Comparison of ENCODE assay signal across 1 cellular context in the genomic region with DNA sequence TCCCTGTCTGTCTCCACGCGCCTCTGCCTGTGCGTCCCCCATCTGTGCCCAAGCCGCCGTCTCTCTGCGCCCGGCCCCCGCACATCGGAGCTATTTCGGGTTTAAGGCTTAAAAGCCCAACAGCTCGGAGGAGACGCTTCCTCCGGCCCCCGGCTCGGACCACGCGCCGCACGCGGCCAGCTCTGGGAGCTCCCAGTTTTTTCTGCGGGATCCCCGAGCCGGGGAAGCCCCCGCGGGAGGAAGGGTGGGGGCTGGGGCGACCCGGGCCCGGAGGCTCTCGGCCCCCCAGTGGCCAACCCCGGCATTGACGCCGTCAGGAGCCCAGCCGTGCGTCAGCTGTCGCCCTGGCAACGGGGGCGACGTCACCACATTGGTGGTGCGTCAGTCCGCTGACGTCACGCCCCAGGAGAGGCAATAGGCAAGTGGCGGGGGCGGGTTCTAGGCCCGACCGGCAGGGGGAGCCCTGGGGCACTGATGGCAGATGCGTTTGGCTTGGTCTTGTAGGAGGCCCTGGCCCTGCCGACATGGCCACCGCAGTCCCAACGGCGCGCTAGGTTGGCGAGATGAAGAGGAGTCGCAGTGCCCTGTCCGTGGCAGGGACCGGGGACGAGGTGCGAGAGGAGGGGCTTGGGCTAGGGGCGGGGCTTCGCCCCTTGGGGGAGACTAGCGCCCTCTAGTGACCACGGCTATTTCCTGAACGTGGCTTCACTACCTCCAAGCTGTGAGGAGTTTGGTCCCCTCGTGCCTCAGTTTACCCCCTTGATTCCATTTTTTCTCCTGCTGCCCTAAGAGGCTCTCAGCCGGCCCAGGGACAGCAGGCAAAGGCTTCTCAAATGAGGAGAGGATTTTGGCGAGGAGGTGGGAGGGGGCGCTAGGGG.
TF ChIP-seq lines count a peak whose summit lies in the region.

No MANE protein-coding gene starts in this region.

TF ChIP-seq in HEK293, 187 proteins besides CTCF, POLR2A, EP300 and RAD21 (continued from another document):
- TF ChIP-seq, protein P1, sequence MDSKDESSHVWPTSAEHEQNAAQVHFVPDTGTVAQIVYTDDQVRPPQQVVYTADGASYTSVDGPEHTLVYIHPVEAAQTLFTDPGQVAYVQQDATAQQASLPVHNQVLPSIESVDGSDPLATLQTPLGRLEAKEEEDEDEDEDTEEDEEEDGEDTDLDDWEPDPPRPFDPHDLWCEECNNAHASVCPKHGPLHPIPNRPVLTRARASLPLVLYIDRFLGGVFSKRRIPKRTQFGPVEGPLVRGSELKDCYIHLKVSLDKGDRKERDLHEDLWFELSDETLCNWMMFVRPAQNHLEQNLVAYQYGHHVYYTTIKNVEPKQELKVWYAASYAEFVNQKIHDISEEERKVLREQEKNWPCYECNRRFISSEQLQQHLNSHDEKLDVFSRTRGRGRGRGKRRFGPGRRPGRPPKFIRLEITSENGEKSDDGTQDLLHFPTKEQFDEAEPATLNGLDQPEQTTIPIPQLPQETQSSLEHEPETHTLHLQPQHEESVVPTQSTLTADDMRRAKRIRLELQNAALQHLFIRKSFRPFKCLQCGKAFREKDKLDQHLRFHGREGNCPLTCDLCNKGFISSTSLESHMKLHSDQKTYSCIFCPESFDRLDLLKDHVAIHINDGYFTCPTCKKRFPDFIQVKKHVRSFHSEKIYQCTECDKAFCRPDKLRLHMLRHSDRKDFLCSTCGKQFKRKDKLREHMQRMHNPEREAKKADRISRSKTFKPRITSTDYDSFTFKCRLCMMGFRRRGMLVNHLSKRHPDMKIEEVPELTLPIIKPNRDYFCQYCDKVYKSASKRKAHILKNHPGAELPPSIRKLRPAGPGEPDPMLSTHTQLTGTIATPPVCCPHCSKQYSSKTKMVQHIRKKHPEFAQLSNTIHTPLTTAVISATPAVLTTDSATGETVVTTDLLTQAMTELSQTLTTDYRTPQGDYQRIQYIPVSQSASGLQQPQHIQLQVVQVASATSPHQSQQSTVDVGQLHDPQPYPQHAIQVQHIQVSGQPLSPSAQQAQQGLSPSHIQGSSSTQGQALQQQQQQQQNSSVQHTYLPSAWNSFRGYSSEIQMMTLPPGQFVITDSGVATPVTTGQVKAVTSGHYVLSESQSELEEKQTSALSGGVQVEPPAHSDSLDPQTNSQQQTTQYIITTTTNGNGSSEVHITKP (tag by site-specific recombination; IDR thresholded peaks at IDR 0.05), result peak; percentile 82
- no peak for TF ChIP-seq ZNF223 (tag by site-specific recombination; IDR thresholded peaks at IDR 0.05)
- peak; percentile 80 for TF ChIP-seq EGR2 (tag by site-specific recombination; IDR thresholded peaks at IDR 0.05; ENCODE audit: low read depth)
- no peak for TF ChIP-seq ZNF623 (tag by site-specific recombination; IDR thresholded peaks at IDR 0.05)
- TF ChIP-seq ZNF341 (tag by site-specific recombination; IDR thresholded peaks at IDR 0.05; ENCODE audit: low read depth), result 0 out of 2 replicates have a peak, but pooled peaks have one; percentile 7
- TF ChIP-seq ZNF10 (tag by site-specific recombination; IDR thresholded peaks at IDR 0.05), result no peak
- TF ChIP-seq, protein P2, sequence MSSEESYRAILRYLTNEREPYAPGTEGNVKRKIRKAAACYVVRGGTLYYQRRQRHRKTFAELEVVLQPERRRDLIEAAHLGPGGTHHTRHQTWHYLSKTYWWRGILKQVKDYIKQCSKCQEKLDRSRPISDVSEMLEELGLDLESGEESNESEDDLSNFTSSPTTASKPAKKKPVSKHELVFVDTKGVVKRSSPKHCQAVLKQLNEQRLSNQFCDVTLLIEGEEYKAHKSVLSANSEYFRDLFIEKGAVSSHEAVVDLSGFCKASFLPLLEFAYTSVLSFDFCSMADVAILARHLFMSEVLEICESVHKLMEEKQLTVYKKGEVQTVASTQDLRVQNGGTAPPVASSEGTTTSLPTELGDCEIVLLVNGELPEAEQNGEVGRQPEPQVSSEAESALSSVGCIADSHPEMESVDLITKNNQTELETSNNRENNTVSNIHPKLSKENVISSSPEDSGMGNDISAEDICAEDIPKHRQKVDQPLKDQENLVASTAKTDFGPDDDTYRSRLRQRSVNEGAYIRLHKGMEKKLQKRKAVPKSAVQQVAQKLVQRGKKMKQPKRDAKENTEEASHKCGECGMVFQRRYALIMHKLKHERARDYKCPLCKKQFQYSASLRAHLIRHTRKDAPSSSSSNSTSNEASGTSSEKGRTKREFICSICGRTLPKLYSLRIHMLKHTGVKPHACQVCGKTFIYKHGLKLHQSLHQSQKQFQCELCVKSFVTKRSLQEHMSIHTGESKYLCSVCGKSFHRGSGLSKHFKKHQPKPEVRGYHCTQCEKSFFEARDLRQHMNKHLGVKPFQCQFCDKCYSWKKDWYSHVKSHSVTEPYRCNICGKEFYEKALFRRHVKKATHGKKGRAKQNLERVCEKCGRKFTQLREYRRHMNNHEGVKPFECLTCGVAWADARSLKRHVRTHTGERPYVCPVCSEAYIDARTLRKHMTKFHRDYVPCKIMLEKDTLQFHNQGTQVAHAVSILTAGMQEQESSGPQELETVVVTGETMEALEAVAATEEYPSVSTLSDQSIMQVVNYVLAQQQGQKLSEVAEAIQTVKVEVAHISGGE (tag by site-specific recombination; conservative IDR thresholded peaks at IDR 0.05; ENCODE audit: low read depth), result peak; percentile 29; the same call in 1 of the 2 replicates
- no peak for TF ChIP-seq ZNF292 (tag by site-specific recombination; IDR thresholded peaks at IDR 0.05; ENCODE audit: borderline replicate concordance, low read depth)
- TF ChIP-seq, protein P3, sequence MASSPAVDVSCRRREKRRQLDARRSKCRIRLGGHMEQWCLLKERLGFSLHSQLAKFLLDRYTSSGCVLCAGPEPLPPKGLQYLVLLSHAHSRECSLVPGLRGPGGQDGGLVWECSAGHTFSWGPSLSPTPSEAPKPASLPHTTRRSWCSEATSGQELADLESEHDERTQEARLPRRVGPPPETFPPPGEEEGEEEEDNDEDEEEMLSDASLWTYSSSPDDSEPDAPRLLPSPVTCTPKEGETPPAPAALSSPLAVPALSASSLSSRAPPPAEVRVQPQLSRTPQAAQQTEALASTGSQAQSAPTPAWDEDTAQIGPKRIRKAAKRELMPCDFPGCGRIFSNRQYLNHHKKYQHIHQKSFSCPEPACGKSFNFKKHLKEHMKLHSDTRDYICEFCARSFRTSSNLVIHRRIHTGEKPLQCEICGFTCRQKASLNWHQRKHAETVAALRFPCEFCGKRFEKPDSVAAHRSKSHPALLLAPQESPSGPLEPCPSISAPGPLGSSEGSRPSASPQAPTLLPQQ (tag by site-specific recombination; IDR thresholded peaks at IDR 0.05), result peak; percentile 94
- TF ChIP-seq, protein P4, sequence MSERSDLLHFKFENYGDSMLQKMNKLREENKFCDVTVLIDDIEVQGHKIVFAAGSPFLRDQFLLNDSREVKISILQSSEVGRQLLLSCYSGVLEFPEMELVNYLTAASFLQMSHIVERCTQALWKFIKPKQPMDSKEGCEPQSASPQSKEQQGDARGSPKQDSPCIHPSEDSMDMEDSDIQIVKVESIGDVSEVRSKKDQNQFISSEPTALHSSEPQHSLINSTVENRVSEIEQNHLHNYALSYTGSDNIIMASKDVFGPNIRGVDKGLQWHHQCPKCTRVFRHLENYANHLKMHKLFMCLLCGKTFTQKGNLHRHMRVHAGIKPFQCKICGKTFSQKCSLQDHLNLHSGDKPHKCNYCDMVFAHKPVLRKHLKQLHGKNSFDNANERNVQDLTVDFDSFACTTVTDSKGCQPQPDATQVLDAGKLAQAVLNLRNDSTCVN (tag by site-specific recombination; optimal IDR thresholded peaks at IDR 0.05), result peak; percentile 77
- no peak for TF ChIP-seq ZNF530 (tag by site-specific recombination; IDR thresholded peaks at IDR 0.05; ENCODE audit: low read depth)
- TF ChIP-seq, protein P5, sequence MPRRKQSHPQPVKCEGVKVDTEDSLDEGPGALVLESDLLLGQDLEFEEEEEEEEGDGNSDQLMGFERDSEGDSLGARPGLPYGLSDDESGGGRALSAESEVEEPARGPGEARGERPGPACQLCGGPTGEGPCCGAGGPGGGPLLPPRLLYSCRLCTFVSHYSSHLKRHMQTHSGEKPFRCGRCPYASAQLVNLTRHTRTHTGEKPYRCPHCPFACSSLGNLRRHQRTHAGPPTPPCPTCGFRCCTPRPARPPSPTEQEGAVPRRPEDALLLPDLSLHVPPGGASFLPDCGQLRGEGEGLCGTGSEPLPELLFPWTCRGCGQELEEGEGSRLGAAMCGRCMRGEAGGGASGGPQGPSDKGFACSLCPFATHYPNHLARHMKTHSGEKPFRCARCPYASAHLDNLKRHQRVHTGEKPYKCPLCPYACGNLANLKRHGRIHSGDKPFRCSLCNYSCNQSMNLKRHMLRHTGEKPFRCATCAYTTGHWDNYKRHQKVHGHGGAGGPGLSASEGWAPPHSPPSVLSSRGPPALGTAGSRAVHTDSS (tag by site-specific recombination; IDR thresholded peaks at IDR 0.05), result peak; percentile 71
